Comparison of ENCODE assay signal across 1 cellular context in the genomic region with DNA sequence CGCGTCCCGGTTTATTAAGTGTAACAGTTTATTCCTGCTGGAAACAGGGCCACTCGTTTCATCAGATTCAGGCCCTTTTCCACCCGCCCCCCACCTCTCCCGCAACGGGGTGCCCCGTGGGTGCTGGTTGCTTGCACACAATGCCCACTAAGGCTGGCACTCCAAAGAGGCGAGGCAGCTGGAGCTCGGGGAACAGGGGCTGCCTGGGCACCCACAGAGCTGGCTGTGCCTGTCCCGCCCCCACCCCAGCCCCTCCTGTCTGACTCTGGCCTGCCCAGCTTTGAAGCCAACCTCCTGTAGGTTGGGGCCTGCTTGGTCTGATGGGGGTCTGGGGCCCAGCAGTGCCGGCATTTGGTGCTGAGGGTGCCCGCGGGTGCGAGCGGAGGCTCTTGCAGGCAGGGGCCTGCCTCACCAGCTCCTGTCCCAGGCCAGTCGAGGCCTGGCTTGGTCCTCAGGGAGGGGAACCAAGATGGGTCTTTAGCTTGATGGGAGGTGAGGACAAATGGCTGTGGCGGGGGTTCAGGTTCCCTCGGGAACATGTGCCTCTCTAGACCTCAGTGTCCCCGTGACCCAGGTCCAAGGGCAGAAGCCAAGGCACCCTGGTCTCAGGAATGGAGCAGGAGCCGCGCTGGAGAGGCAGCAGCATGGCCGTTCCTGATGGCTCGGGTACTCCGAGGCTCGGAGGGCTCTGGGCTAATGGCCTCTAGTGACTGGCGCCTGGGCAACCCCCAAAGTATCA.
TF ChIP-seq lines count a peak whose summit lies in the region.

No MANE protein-coding gene starts in this region.

TF ChIP-seq in GM12878, 131 proteins besides CTCF, POLR2A, EP300 and RAD21:
- TF ChIP-seq TCF12 (IDR thresholded peaks at IDR 0.05; ENCODE audit: low read depth, low read length) = no peak
- TF ChIP-seq ELK1 (IDR thresholded peaks at IDR 0.05; ENCODE audit: low read depth, low read length) = no peak
- no peak for TF ChIP-seq MYB (IDR thresholded peaks at IDR 0.05; ENCODE audit: borderline replicate concordance, low read depth, low read length)
- no peak for TF ChIP-seq EED (IDR thresholded peaks at IDR 0.05; ENCODE audit: low read depth)
- no peak for TF ChIP-seq GABPA (IDR thresholded peaks at IDR 0.05; ENCODE audit: low read depth)
- TF ChIP-seq CBX5 (IDR thresholded peaks at IDR 0.05; ENCODE audit: low read depth) = no peak
- TF ChIP-seq CUX1 (IDR thresholded peaks at IDR 0.05; ENCODE audit: insufficient replicate concordance, low read depth, low read length) = no peak
- TF ChIP-seq, protein P1, sequence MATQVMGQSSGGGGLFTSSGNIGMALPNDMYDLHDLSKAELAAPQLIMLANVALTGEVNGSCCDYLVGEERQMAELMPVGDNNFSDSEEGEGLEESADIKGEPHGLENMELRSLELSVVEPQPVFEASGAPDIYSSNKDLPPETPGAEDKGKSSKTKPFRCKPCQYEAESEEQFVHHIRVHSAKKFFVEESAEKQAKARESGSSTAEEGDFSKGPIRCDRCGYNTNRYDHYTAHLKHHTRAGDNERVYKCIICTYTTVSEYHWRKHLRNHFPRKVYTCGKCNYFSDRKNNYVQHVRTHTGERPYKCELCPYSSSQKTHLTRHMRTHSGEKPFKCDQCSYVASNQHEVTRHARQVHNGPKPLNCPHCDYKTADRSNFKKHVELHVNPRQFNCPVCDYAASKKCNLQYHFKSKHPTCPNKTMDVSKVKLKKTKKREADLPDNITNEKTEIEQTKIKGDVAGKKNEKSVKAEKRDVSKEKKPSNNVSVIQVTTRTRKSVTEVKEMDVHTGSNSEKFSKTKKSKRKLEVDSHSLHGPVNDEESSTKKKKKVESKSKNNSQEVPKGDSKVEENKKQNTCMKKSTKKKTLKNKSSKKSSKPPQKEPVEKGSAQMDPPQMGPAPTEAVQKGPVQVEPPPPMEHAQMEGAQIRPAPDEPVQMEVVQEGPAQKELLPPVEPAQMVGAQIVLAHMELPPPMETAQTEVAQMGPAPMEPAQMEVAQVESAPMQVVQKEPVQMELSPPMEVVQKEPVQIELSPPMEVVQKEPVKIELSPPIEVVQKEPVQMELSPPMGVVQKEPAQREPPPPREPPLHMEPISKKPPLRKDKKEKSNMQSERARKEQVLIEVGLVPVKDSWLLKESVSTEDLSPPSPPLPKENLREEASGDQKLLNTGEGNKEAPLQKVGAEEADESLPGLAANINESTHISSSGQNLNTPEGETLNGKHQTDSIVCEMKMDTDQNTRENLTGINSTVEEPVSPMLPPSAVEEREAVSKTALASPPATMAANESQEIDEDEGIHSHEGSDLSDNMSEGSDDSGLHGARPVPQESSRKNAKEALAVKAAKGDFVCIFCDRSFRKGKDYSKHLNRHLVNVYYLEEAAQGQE (IDR thresholded peaks at IDR 0.05; ENCODE audit: low read depth, low read length) = no peak
- TF ChIP-seq IKZF1 (conservative IDR thresholded peaks at IDR 0.05) = no peak
- TF ChIP-seq NR2C1 (IDR thresholded peaks at IDR 0.05) = no peak
- TF ChIP-seq, protein P2, sequence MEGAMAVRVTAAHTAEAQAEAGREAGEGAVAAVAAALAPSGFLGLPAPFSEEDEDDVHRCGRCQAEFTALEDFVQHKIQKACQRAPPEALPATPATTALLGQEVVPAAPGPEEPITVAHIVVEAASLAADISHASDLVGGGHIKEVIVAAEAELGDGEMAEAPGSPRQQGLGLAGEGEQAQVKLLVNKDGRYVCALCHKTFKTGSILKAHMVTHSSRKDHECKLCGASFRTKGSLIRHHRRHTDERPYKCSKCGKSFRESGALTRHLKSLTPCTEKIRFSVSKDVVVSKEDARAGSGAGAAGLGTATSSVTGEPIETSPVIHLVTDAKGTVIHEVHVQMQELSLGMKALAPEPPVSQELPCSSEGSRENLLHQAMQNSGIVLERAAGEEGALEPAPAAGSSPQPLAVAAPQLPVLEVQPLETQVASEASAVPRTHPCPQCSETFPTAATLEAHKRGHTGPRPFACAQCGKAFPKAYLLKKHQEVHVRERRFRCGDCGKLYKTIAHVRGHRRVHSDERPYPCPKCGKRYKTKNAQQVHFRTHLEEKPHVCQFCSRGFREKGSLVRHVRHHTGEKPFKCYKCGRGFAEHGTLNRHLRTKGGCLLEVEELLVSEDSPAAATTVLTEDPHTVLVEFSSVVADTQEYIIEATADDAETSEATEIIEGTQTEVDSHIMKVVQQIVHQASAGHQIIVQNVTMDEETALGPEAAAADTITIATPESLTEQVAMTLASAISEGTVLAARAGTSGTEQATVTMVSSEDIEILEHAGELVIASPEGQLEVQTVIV (IDR thresholded peaks at IDR 0.05; ENCODE audit: borderline replicate concordance, partially characterized antibody) = no peak
- no peak for TF ChIP-seq HCFC1 (IDR thresholded peaks at IDR 0.05; ENCODE audit: low read length)
- TF ChIP-seq MEF2B (IDR thresholded peaks at IDR 0.05; ENCODE audit: partially characterized antibody, poor library complexity, severe bottlenecking) = no peak
